Comparison of ENCODE assay signal across 8 cellular contexts in the genomic region with DNA sequence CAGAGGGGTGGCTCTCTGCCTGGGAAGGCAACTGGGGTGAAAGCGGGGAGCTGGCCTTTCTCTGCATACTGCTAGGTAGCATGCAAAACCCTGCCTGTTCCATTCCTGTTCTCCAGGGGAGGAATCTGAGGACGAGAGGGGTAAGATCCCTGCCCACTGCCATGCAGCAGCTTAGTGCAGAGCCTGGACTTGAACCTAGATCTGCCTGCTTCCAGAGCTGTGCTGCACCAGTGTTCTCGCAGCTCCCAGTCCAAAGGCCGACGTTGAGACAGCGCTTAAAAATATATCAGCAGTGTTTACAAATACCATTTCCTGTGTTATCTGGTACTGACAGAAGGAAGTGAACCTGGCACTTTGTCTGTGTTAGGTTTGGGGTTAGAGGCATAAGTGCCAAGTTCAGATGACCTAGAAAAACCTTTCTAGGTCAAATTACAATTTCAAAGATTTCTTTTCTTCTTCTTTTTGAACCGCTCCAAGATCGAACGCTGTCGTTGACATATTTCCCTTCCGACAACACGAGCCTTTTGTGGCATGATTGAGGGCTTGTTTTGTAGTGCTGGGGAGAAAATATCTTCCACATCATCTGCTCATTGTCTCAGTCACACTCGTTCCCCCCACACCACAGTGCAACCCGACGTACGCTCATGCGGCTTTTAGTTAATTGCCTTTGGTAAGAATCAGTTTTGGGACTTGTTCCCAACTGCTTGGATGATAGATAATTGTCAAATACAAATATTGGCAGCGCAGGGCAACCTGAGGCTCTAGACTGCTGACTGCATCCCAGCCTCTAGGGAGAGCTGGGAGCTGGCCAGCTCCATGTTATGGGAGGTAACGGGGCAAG. TPM values are rescaled to one million over a fixed set of nuclear protein-coding genes. Genes with fewer than 3 reads are reported as not detected.
DNase-seq lines count a peak whose midpoint lies in the region; ATAC-seq and TF ChIP-seq lines count a peak whose summit lies in the region.

No MANE protein-coding gene starts in this region.

- H4K20me1 ChIP-seq in PC-9 (ENCODE audit: insufficient read depth): no peaks in the 10 kb centered on the region

- no CpG with 5 or more reads among the region's 19 CpGs for WGBS in trophoblast cell (ENCODE audit: extremely low coverage, insufficient coverage, insufficient read length)

- no peak overlapping the region for H4K8ac ChIP-seq in trophoblast cell (ENCODE audit: low read depth, low read length)

- TF ChIP-seq POLR2A in erythroblast (IDR thresholded peaks at IDR 0.05; ENCODE audit: low read length): no peak

- BruUV-seq in PC-9 (replicated peaks; lab: Mats Ljungman, UMichigan): no TSS peak

- H3K27ac ChIP-seq in PC-9 (no peak overlapping the region), trophoblast cell (ENCODE audit: low read depth, low read length) (no peak overlapping the region)

- H3K4me3 ChIP-seq in AG10803 (ENCODE audit: low read length): no peak overlapping the region
- H3K4me3 ChIP-seq in fibroblast of villous mesenchyme (ENCODE audit: low read depth, low read length): no peak overlapping the region
- no peak overlapping the region for H3K4me3 ChIP-seq in PC-9
- no peak overlapping the region for H3K4me3 ChIP-seq in trophoblast cell (ENCODE audit: low read depth, low read length)

- no peak overlapping the region for H3K18ac ChIP-seq in trophoblast cell (ENCODE audit: low read length)

- H3K27me3 ChIP-seq in PC-9 (ENCODE audit: insufficient read depth, low read depth) (no peaks in the 10 kb centered on the region), trophoblast cell (ENCODE audit: insufficient read depth, low read length) (no peaks in the 10 kb centered on the region)

- no peak overlapping the region for H3K4ac ChIP-seq in trophoblast cell (ENCODE audit: low read depth, low read length)

- H4K12ac ChIP-seq in trophoblast cell (ENCODE audit: low read depth, low read length): no peak overlapping the region

- peaks cover 41% of the 10 kb centered on the region for H3K4me1 Mint-ChIP-seq in activated T-helper 2 cell treated with anti-CD3 and anti-CD28 coated beads, Interferon-gamma antibody, Interleukin-2, Interleukin-4, amounts not matched to agents 10 μg/mL and 5 μg/mL and 100 μg/mL, durations not matched to agents 14 hours and 24 hours and 36 hours (ENCODE audit: low read depth)

- peaks cover 22% of the 10 kb centered on the region for H3K36me3 Mint-ChIP-seq in activated T-helper 2 cell treated with anti-CD3 and anti-CD28 coated beads, Interferon-gamma antibody, Interleukin-2, Interleukin-4, amounts not matched to agents 10 μg/mL and 5 μg/mL and 100 μg/mL, durations not matched to agents 14 hours and 24 hours and 36 hours (ENCODE audit: low read depth)

- no peak overlapping the region for H3K9ac ChIP-seq in trophoblast cell (ENCODE audit: low read length)

- H2AK5ac ChIP-seq in trophoblast cell (ENCODE audit: low read length): no peak overlapping the region

- peaks cover 83% of the 10 kb centered on the region for H3K79me2 ChIP-seq in PC-9 (ENCODE audit: low read depth)
- no peaks in the 10 kb centered on the region for H3K79me2 ChIP-seq in trophoblast cell (ENCODE audit: control insufficient read depth, insufficient read depth, low read length, poor library complexity)

- CTCF ChIA-PET in PC-9 (lab: Charles Lee): no interaction called here

- no peak overlapping the region for H4K91ac ChIP-seq in trophoblast cell (ENCODE audit: low read depth, low read length)

- no peaks in the 10 kb centered on the region for H3K9me2 ChIP-seq in PC-9 (ENCODE audit: insufficient read depth)

- peaks cover 18% of the 10 kb centered on the region for H3K9me3 Mint-ChIP-seq in activated T-helper 2 cell treated with anti-CD3 and anti-CD28 coated beads, Interferon-gamma antibody, Interleukin-2, Interleukin-4, amounts not matched to agents 10 μg/mL and 5 μg/mL and 100 μg/mL, durations not matched to agents 14 hours and 24 hours and 36 hours

- H3K36me3 ChIP-seq in PC-9 (ENCODE audit: low read depth): peaks cover 41% of the 10 kb centered on the region
- H3K36me3 ChIP-seq in trophoblast cell (ENCODE audit: control insufficient read depth in 1 of 2, insufficient read depth in 2 of 2, low read length in 2 of 2): no peaks in the 10 kb centered on the region

- POLR2A ChIA-PET in PC-9 (lab: Charles Lee; ENCODE audit: unreplicated experiment): no interaction called here

- H2BK5ac ChIP-seq in trophoblast cell (ENCODE audit: low read depth, low read length, poor library complexity): no peak overlapping the region

- H3K27me3 Mint-ChIP-seq in activated T-helper 2 cell treated with anti-CD3 and anti-CD28 coated beads, Interferon-gamma antibody, Interleukin-2, Interleukin-4, amounts not matched to agents 10 μg/mL and 5 μg/mL and 100 μg/mL, durations not matched to agents 14 hours and 24 hours and 36 hours (ENCODE audit: low read depth): peaks cover 24% of the 10 kb centered on the region

- TF ChIP-seq CTCF in AG10803 (conservative IDR thresholded peaks at IDR 0.05; ENCODE audit: low read length): no peak
- no peak for TF ChIP-seq CTCF in fibroblast of villous mesenchyme (IDR thresholded peaks at IDR 0.05; ENCODE audit: insufficient read depth, low read depth, low read length)
- no peak for TF ChIP-seq CTCF in PC-9 (conservative IDR thresholded peaks at IDR 0.05)

- ATAC-seq in GM18867 (IDR thresholded peaks at IDR 0.05; ENCODE audit: unreplicated experiment): peak; percentile 53

- no peak overlapping the region for H2BK12ac ChIP-seq in trophoblast cell (ENCODE audit: low read length)

- DNase-seq in AG10803 (ENCODE audit: low read depth): peak; percentile 41
- DNase-seq in RPMI8226: peak; percentile 41
- peak; percentile 68 for DNase-seq in fibroblast of villous mesenchyme (ENCODE audit: low read depth)
- no peak for DNase-seq in PC-9
- DNase-seq in activated T-helper 2 cell treated with anti-CD3 and anti-CD28 coated beads, Interferon-gamma antibody, Interleukin-2, Interleukin-4, amounts not matched to agents 10 μg/mL and 5 μg/mL and 100 μg/mL, durations not matched to agents 14 hours and 24 hours and 36 hours (ENCODE audit: low spot score): no peak
- DNase-seq in trophoblast cell: no peak
- no peak for DNase-seq in erythroblast (lab: John Stamatoyannopoulos, UW)

- H3F3A ChIP-seq in PC-9 (ENCODE audit: insufficient read depth, low read depth): peaks cover 41% of the 10 kb centered on the region

- no peak overlapping the region for H3K14ac ChIP-seq in trophoblast cell (ENCODE audit: low read length)

- H2AFZ ChIP-seq in PC-9 (no peak overlapping the region), trophoblast cell (ENCODE audit: insufficient read depth, low read length, poor library complexity) (no peak overlapping the region)

- H3K9me3 ChIP-seq in PC-9 (ENCODE audit: insufficient read depth, low read depth) (0 out of 2 replicates have a peak, but pooled peaks cover 8% of the 10 kb centered on the region), trophoblast cell (ENCODE audit: insufficient read depth, low read depth, low read length) (no peaks in the 10 kb centered on the region)

- no peaks in the 10 kb centered on the region for H3K79me1 ChIP-seq in trophoblast cell (ENCODE audit: low read length)

- no peak overlapping the region for H2BK120ac ChIP-seq in trophoblast cell (ENCODE audit: insufficient read depth, low read length, poor library complexity)

- H3K4me1 ChIP-seq in PC-9 (replicated peaks; ENCODE audit: insufficient read depth): peaks cover 44% of the 10 kb centered on the region
- H3K4me1 ChIP-seq in trophoblast cell (ENCODE audit: control insufficient read depth in 1 of 2, insufficient read depth in 2 of 2, low read length in 2 of 2): peaks cover 2 to 6% of the 10 kb centered on the region in 2 experiments

- no peak overlapping the region for H3K4me2 ChIP-seq in PC-9
- no peak overlapping the region for H3K4me2 ChIP-seq in trophoblast cell (ENCODE audit: low read length)

- H3K23ac ChIP-seq in trophoblast cell (ENCODE audit: low read length): no peak overlapping the region

- H3K4me3 Mint-ChIP-seq in activated T-helper 2 cell treated with anti-CD3 and anti-CD28 coated beads, Interferon-gamma antibody, Interleukin-2, Interleukin-4, amounts not matched to agents 10 μg/mL and 5 μg/mL and 100 μg/mL, durations not matched to agents 14 hours and 24 hours and 36 hours (ENCODE audit: low read depth): no peak overlapping the region

- intact Hi-C loops in PC-9 (cut with micrococcal nuclease; ENCODE audit: unreplicated experiment): no loop called here
- intact Hi-C loops in activated T-helper 2 cell treated with anti-CD3 and anti-CD28 coated beads, Interferon-gamma antibody, Interleukin-2, Interleukin-4, amounts not matched to agents 10 μg/mL and 5 μg/mL and 100 μg/mL, durations not matched to agents 14 hours and 24 hours and 36 hours (cut with micrococcal nuclease): loop anchor here (10.0 kb wide), 1 partner anchor 256 kb away; a partner anchor contains a TSS

- H3K27ac Mint-ChIP-seq in activated T-helper 2 cell treated with anti-CD3 and anti-CD28 coated beads, Interferon-gamma antibody, Interleukin-2, Interleukin-4, amounts not matched to agents 10 μg/mL and 5 μg/mL and 100 μg/mL, durations not matched to agents 14 hours and 24 hours and 36 hours: no peak overlapping the region

RNA-seq across cellular contexts. Expression of a gene that starts 44.6 kb away (rescaled TPM):
- total RNA-seq in fibroblast of villous mesenchyme: 0.43 and 1.9 TPM in 2 replicates
- 24.0 and 30.1 TPM in 2 replicates for total RNA-seq in PC-9 (2021)
- 2.4 and 3.0 TPM in 2 replicates for total RNA-seq in activated T-helper 2 cell treated with anti-CD3 and anti-CD28 coated beads, Interferon-gamma antibody, Interleukin-2, Interleukin-4, amounts not matched to agents 10 μg/mL and 5 μg/mL and 100 μg/mL, durations not matched to agents 14 hours and 24 hours and 36 hours
- polyA plus RNA-seq in trophoblast cell (2013): 0.37 and 0.42 TPM in 2 replicates

Comparison
In these comparisons a context has a peak if more than half of its experiments do, and no peak if none do; other contexts are left out.
1. DNase-seq: peak in AG10803 (single experiment), RPMI8226 (single experiment) and fibroblast of villous mesenchyme (single experiment); none in PC-9 (0 of 2), activated T-helper 2 cell treated with anti-CD3 and anti-CD28 coated beads, Interferon-gamma antibody, Interleukin-2, Interleukin-4, amounts not matched to agents 10 μg/mL and 5 μg/mL and 100 μg/mL, durations not matched to agents 14 hours and 24 hours and 36 hours (single experiment), trophoblast cell (0 of 2) and erythroblast (0 of 2).